34 cellular contexts compared by ENCODE assay signal in genomic region chr3:63745757-63746156, GRCh38.
"Had no signal": no experiment of that assay in that cellular context is flagged by ENCODE, and none has a peak within 500 bp of the region (broad histone marks: within the 10 kb centered on the region; RNA-seq: fewer than 3 reads in every experiment).

No MANE protein-coding gene starts in this region.

- H3K36me3 ChIP-seq: MG63 had no signal

- H3K4me3 ChIP-seq: MG63 had no signal

- H3K9me3 ChIP-seq: MG63 had no signal

- H3K4me2 ChIP-seq: KMS-11 had no signal

- DNase-seq: Karpas-422, Kasumi-1, MG63, MM.1S, MV-4-11, NCI-H1048, NCI-H1092, NCI-H1092 treated with DMSO at 0.1 percent for 48 hours, NCI-H1105, NCI-H1105 treated with DMSO at 0.1 percent for 48 hours, NCI-H1417 treated with DMSO at 0.1 percent for 48 hours, NCI-H1436, NCI-H1436 treated with DMSO at 0.1 percent for 48 hours, NCI-H146, NCI-H1694, NCI-H1694 treated with DMSO at 0.1 percent for 48 hours, NCI-H187, NCI-H187 treated with DMSO at 0.1 percent for 48 hours, NCI-H1930, NCI-H2029, NCI-H2029 treated with DMSO at 0.1 percent for 48 hours, NCI-H2081, NCI-H2081 treated with DMSO at 0.1 percent for 48 hours, NCI-H2107, NCI-H2171, NCI-H2171 treated with DMSO at 0.1 percent for 48 hours, NCI-H2227 treated with DMSO at 0.1 percent for 48 hours, NCI-H226, NCI-H345, NCI-H446, NCI-H446 treated with DMSO at 0.1 percent for 48 hours, NCI-H510A, NCI-H510A treated with DMSO at 0.1 percent for 48 hours had no signal

- H3K27me3 ChIP-seq: MG63 had no signal

- H3K9ac ChIP-seq: KMS-11 had no signal

- H3K27ac ChIP-seq: KMS-11 had no signal
